ENCODE assay signal across 28 cellular contexts in genomic region chr12:96153131-96153724, GRCh38.
"Had no signal": no experiment of that assay in that cellular context is flagged by ENCODE, and none has a peak within 500 bp of the region (broad histone marks: within the 10 kb centered on the region; RNA-seq: fewer than 3 reads in every experiment).

No MANE protein-coding gene starts in this region.

- H3K4me3 ChIP-seq: adrenal gland, body of pancreas, cardiac muscle cell, heart right ventricle, left lung, lung, spleen, uterus had no signal

- H3K27ac Mint-ChIP-seq: activated CD4-positive, alpha-beta memory T cell treated with anti-CD3 and anti-CD28 coated beads for 36 hours; activated CD4-positive, alpha-beta T cell treated with anti-CD3 and anti-CD28 coated beads, Interleukin-2, amount 10 ng/mL, durations not matched to agents 24 days and 14 days; activated naive CD4-positive, alpha-beta T cell treated with anti-CD3 and anti-CD28 coated beads for 36 hours; activated naive CD8-positive, alpha-beta T cell treated with anti-CD3 and anti-CD28 coated beads for 36 hours; activated T-helper 1 cell treated with anti-CD3 and anti-CD28 coated beads, Interleukin-12 subunit alpha, Interleukin-12 subunit beta, Interleukin-2, Interleukin-4 antibody, amounts not matched to agents 30 ng/mL and 10 ng/mL and 1 ng/mL, durations not matched to agents 14 hours and 24 hours and 36 hours; natural killer cell; stimulated activated naive CD8-positive, alpha-beta T cell treated with anti-CD3 and anti-CD28 coated beads, Interleukin-15, Interleukin-2, amounts not matched to agents 100 ng/mL and 50 ng/mL, for 24 hours; type B pancreatic cell had no signal

- H3K4me1 Mint-ChIP-seq: activated CD4-positive, alpha-beta T cell treated with anti-CD3 and anti-CD28 coated beads, Interleukin-2, amount 10 ng/mL, durations not matched to agents 24 days and 14 days; activated naive CD8-positive, alpha-beta T cell treated with anti-CD3 and anti-CD28 coated beads for 36 hours; natural killer cell had no signal

- H3K9me3 Mint-ChIP-seq: activated CD4-positive, alpha-beta memory T cell treated with anti-CD3 and anti-CD28 coated beads for 36 hours; activated CD4-positive, alpha-beta T cell treated with anti-CD3 and anti-CD28 coated beads, Interleukin-2, amount 10 ng/mL, durations not matched to agents 24 days and 14 days; activated naive CD4-positive, alpha-beta T cell treated with anti-CD3 and anti-CD28 coated beads for 36 hours; activated naive CD8-positive, alpha-beta T cell treated with anti-CD3 and anti-CD28 coated beads for 36 hours; activated T-helper 1 cell treated with anti-CD3 and anti-CD28 coated beads, Interleukin-12 subunit alpha, Interleukin-12 subunit beta, Interleukin-2, Interleukin-4 antibody, amounts not matched to agents 30 ng/mL and 10 ng/mL and 1 ng/mL, durations not matched to agents 14 hours and 24 hours and 36 hours; effector memory CD8-positive, alpha-beta T cell; natural killer cell; stimulated activated naive CD8-positive, alpha-beta T cell treated with anti-CD3 and anti-CD28 coated beads, Interleukin-15, Interleukin-2, amounts not matched to agents 100 ng/mL and 50 ng/mL, for 24 hours; type B pancreatic cell had no signal

- H3K36me3 ChIP-seq: adrenal gland, cardiac muscle cell, heart right ventricle, left lung, spleen, uterus, WERI-Rb-1 had no signal

- ATAC-seq: body of pancreas; effector memory CD8-positive, alpha-beta T cell; heart right ventricle; left lung; natural killer cell; right cardiac atrium had no signal

- H3K4me1 ChIP-seq: adrenal gland, body of pancreas, heart right ventricle, left lung, spleen, uterus had no signal

- DNase-seq: activated CD4-positive, alpha-beta memory T cell treated with anti-CD3 and anti-CD28 coated beads for 36 hours; activated CD4-positive, alpha-beta T cell treated with anti-CD3 and anti-CD28 coated beads, Interleukin-2, amount 10 ng/mL, durations not matched to agents 24 days and 14 days; activated CD4-positive, CD25-positive, alpha-beta regulatory T cell treated with anti-CD3 and anti-CD28 coated beads, Interleukin-2, amount 50 U/mL, for 72 hours; activated CD8-positive, alpha-beta memory T cell treated with anti-CD3 and anti-CD28 coated beads, Interleukin-2, amount 50 U/mL, for 4 hours; activated effector memory CD4-positive, alpha-beta T cell treated with anti-CD3 and anti-CD28 coated beads, Interleukin-2, amount 50 U/mL, for 16 hours; activated naive CD4-positive, alpha-beta T cell treated with anti-CD3 and anti-CD28 coated beads for 36 hours; activated naive CD8-positive, alpha-beta T cell treated with anti-CD3 and anti-CD28 coated beads for 36 hours; activated T-cell treated with anti-CD3 and anti-CD28 coated beads, Interleukin-2, amount 50 U/mL, for 1 hour; adrenal gland; aorta; body of pancreas; cortex of kidney; effector memory CD8-positive, alpha-beta T cell; foreskin fibroblast; heart right ventricle; left lung; mesendoderm; natural killer cell; right cardiac atrium; spleen; T1000; uterus; WERI-Rb-1 had no signal

- H3K27ac ChIP-seq: adrenal gland, body of pancreas, cardiac muscle cell, heart right ventricle, left lung, spleen, uterus, WERI-Rb-1 had no signal

- H3K27me3 ChIP-seq: adrenal gland, body of pancreas, cardiac muscle cell, heart right ventricle, left lung, spleen, uterus had no signal

- H3K4me3 Mint-ChIP-seq: activated CD4-positive, alpha-beta memory T cell treated with anti-CD3 and anti-CD28 coated beads for 36 hours; activated CD4-positive, alpha-beta T cell treated with anti-CD3 and anti-CD28 coated beads, Interleukin-2, amount 10 ng/mL, durations not matched to agents 24 days and 14 days; activated naive CD4-positive, alpha-beta T cell treated with anti-CD3 and anti-CD28 coated beads for 36 hours; activated naive CD8-positive, alpha-beta T cell treated with anti-CD3 and anti-CD28 coated beads for 36 hours; activated T-helper 1 cell treated with anti-CD3 and anti-CD28 coated beads, Interleukin-12 subunit alpha, Interleukin-12 subunit beta, Interleukin-2, Interleukin-4 antibody, amounts not matched to agents 30 ng/mL and 10 ng/mL and 1 ng/mL, durations not matched to agents 14 hours and 24 hours and 36 hours; effector memory CD8-positive, alpha-beta T cell; natural killer cell; stimulated activated naive CD8-positive, alpha-beta T cell treated with anti-CD3 and anti-CD28 coated beads, Interleukin-15, Interleukin-2, amounts not matched to agents 100 ng/mL and 50 ng/mL, for 24 hours; type B pancreatic cell had no signal

- H3K27me3 Mint-ChIP-seq: activated CD4-positive, alpha-beta memory T cell treated with anti-CD3 and anti-CD28 coated beads for 36 hours; activated CD4-positive, alpha-beta T cell treated with anti-CD3 and anti-CD28 coated beads, Interleukin-2, amount 10 ng/mL, durations not matched to agents 24 days and 14 days; activated naive CD8-positive, alpha-beta T cell treated with anti-CD3 and anti-CD28 coated beads for 36 hours; effector memory CD8-positive, alpha-beta T cell; stimulated activated naive CD8-positive, alpha-beta T cell treated with anti-CD3 and anti-CD28 coated beads, Interleukin-15, Interleukin-2, amounts not matched to agents 100 ng/mL and 50 ng/mL, for 24 hours; type B pancreatic cell had no signal

- H3K36me3 Mint-ChIP-seq: activated CD4-positive, alpha-beta memory T cell treated with anti-CD3 and anti-CD28 coated beads for 36 hours; activated naive CD8-positive, alpha-beta T cell treated with anti-CD3 and anti-CD28 coated beads for 36 hours; natural killer cell; type B pancreatic cell had no signal

- H3K9me3 ChIP-seq: adrenal gland, body of pancreas, heart right ventricle, left lung, spleen, uterus had no signal
